ENCODE assay signal across 17 cellular contexts in genomic region chr11:31996159-31996881, GRCh38.
DNase-seq lines count a peak whose midpoint lies in the region; ATAC-seq and TF ChIP-seq lines count a peak whose summit lies in the region.
"Had no signal": no experiment of that assay in that cellular context is flagged by ENCODE, and none has a peak within 500 bp of the region (broad histone marks: within the 10 kb centered on the region; RNA-seq: fewer than 3 reads in every experiment).

No MANE protein-coding gene starts in this region.

- H3K4me1 ChIP-seq in CD4-positive, CD25-positive, alpha-beta regulatory T cell (ENCODE audit: control insufficient read depth, insufficient read depth, low read length, poor library complexity, severe bottlenecking) = peaks cover 6% of the 10 kb centered on the region
- H3K4me1 ChIP-seq in left ventricle myocardium inferior = no peaks in the 10 kb centered on the region
- H3K4me1 ChIP-seq: foreskin keratinocyte, transverse colon had no signal

- intact Hi-C loops in left ventricle myocardium inferior (cut with micrococcal nuclease) = no loop called here
- intact Hi-C loops in posterior vena cava (cut with DNase I) = no loop called here

- no peaks in the 10 kb centered on the region for H3K27me3 ChIP-seq in CD4-positive, CD25-positive, alpha-beta regulatory T cell (ENCODE audit: control insufficient read depth, insufficient read depth, low read length)
- peaks cover 68% of the 10 kb centered on the region for H3K27me3 ChIP-seq in left ventricle myocardium inferior (ENCODE audit: low read depth)
- H3K27me3 ChIP-seq: transverse colon had no signal

- H3K36me3 ChIP-seq in CD4-positive, CD25-positive, alpha-beta regulatory T cell (ENCODE audit: control insufficient read depth, insufficient read depth, low read length) = no peaks in the 10 kb centered on the region
- no peaks in the 10 kb centered on the region for H3K36me3 ChIP-seq in left ventricle myocardium inferior
- H3K36me3 ChIP-seq: transverse colon had no signal

- H3K4me1 Mint-ChIP-seq in CD4-positive, CD25-positive, alpha-beta regulatory T cell = peaks cover 0 to 15% (median 7%) of the 10 kb centered on the region in 4 donors
- peaks cover 17 to 20% of the 10 kb centered on the region in 2 donors for H3K4me1 Mint-ChIP-seq in effector memory CD8-positive, alpha-beta T cell (ENCODE audit: low read depth in 2 of 2)
- H3K4me1 Mint-ChIP-seq: nephron had no signal

- H3K9me3 Mint-ChIP-seq in CD4-positive, CD25-positive, alpha-beta regulatory T cell = no peaks in the 10 kb centered on the region
- H3K9me3 Mint-ChIP-seq in effector memory CD8-positive, alpha-beta T cell = no peaks in the 10 kb centered on the region
- H3K9me3 Mint-ChIP-seq: nephron; stimulated activated naive CD8-positive, alpha-beta T cell treated with anti-CD3 and anti-CD28 coated beads, Interleukin-15, amount 100 ng/mL, for 72 hours had no signal

- H3K9me3 ChIP-seq in CD4-positive, CD25-positive, alpha-beta regulatory T cell (ENCODE audit: control insufficient read depth in 2 of 2, low read length in 2 of 2) = no peaks in the 10 kb centered on the region
- no peaks in the 10 kb centered on the region for H3K9me3 ChIP-seq in left ventricle myocardium inferior (replicated peaks)
- H3K9me3 ChIP-seq: transverse colon had no signal

- no peak for DNase-seq in CD4-positive, CD25-positive, alpha-beta regulatory T cell
- peak; percentile 13 for DNase-seq in NCI-H2171 (lab: John Stamatoyannopoulos, UW)
- DNase-seq in effector memory CD8-positive, alpha-beta T cell = no peak
- DNase-seq in left ventricle myocardium inferior = no peak
- DNase-seq in posterior vena cava (ENCODE audit: low spot score) = no peak
- no peak for DNase-seq in NCI-H1436 (lab: John Stamatoyannopoulos, UW)
- DNase-seq: foreskin keratinocyte; NCI-H1105; NCI-H748 treated with DMSO at 0.1 percent for 48 hours; SIG-M5; stimulated activated CD4-positive, alpha-beta T cell treated with anti-CD3 and anti-CD28 coated beads, Interleukin-1b, Interleukin-23, amount 100 ng/mL, for 48 hours; stimulated activated naive CD8-positive, alpha-beta T cell treated with anti-CD3 and anti-CD28 coated beads, Interleukin-15, amount 100 ng/mL, for 72 hours; transverse colon had no signal

- ATAC-seq in CD4-positive, CD25-positive, alpha-beta regulatory T cell (ENCODE audit: low read depth in 2 of 2) = no peak
- ATAC-seq in GM19035 (IDR thresholded peaks at IDR 0.05; ENCODE audit: unreplicated experiment) (peak; percentile 20), HG02970 (IDR thresholded peaks at IDR 0.05; ENCODE audit: low FRiP score, unreplicated experiment) (no peak)
- ATAC-seq in effector memory CD8-positive, alpha-beta T cell (replicated peaks) = no peak
- ATAC-seq: foreskin keratinocyte had no signal

- TF ChIP-seq CTCF in left ventricle myocardium inferior (IDR thresholded peaks at IDR 0.05; ENCODE audit: borderline replicate concordance) = no peak

- peak overlapping the region in 1 of 3 donors; percentile 62 for H3K27ac Mint-ChIP-seq in CD4-positive, CD25-positive, alpha-beta regulatory T cell
- H3K27ac Mint-ChIP-seq in effector memory CD8-positive, alpha-beta T cell = peak overlapping the region; percentile 93 to 96
- H3K27ac Mint-ChIP-seq: nephron, progenitor cell of endocrine pancreas had no signal

- no peaks in the 10 kb centered on the region for H3K36me3 Mint-ChIP-seq in CD4-positive, CD25-positive, alpha-beta regulatory T cell
- H3K36me3 Mint-ChIP-seq in effector memory CD8-positive, alpha-beta T cell (ENCODE audit: insufficient read depth) = no peaks in the 10 kb centered on the region

- peaks cover 4% of the 10 kb centered on the region for H3K27me3 Mint-ChIP-seq in CD4-positive, CD25-positive, alpha-beta regulatory T cell
- H3K27me3 Mint-ChIP-seq in effector memory CD8-positive, alpha-beta T cell = peaks cover 14 to 20% of the 10 kb centered on the region in 2 donors

- peak overlapping the region; percentile 38 for H3K4me3 ChIP-seq in CD4-positive, CD25-positive, alpha-beta regulatory T cell (ENCODE audit: low read depth, low read length)
- H3K4me3 ChIP-seq in left ventricle myocardium inferior = no peak overlapping the region
- H3K4me3 ChIP-seq: transverse colon had no signal

- no peak overlapping the region for H3K27ac ChIP-seq in CD4-positive, CD25-positive, alpha-beta regulatory T cell (ENCODE audit: insufficient read depth, low read length, poor library complexity, severe bottlenecking)
- no peak overlapping the region for H3K27ac ChIP-seq in left ventricle myocardium inferior (replicated peaks)
- H3K27ac ChIP-seq: foreskin keratinocyte, transverse colon had no signal

- H3K4me3 Mint-ChIP-seq in CD4-positive, CD25-positive, alpha-beta regulatory T cell = no peak overlapping the region
- H3K4me3 Mint-ChIP-seq in effector memory CD8-positive, alpha-beta T cell = peak overlapping the region; percentile 78 to 81
- H3K4me3 Mint-ChIP-seq: nephron had no signal

Comparison
In these comparisons a context has a peak if more than half of its experiments do, and no peak if none do; other contexts are left out.
1. H3K4me3 Mint-ChIP-seq: peak in effector memory CD8-positive, alpha-beta T cell (2 of 2); none in CD4-positive, CD25-positive, alpha-beta regulatory T cell (0 of 4).